12 cellular contexts compared by ENCODE assay signal in the genomic region with DNA sequence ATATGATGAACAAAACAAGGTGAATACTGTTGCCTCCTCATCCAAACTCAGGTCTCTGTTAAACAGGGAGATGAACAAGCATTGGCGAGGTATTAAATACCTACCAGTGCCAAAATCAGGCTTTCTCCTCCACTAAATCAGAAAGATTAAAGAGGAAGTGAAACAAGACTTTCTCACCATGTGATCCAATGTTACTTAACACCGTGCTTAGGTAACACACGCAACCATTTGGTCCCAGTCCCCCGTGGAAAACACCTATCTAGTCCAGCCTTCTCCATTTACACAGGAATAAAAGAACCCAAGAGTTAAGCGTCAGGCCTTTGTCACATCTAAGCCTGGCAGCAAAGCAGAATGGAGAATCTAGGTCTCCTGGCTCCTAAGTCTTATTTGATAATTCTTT. TPM values are rescaled to one million over a fixed set of nuclear protein-coding genes. Genes with fewer than 3 reads are reported as not detected.
DNase-seq lines count a peak whose midpoint lies in the region; ATAC-seq, FAIRE-seq and TF ChIP-seq lines count a peak whose summit lies in the region.
"Had no signal": no experiment of that assay in that cellular context is flagged by ENCODE, and none has a peak within 500 bp of the region (broad histone marks: within the 10 kb centered on the region; RNA-seq: fewer than 3 reads in every experiment).

No MANE protein-coding gene starts in this region.

- peak; percentile 41 for DNase-seq in GM19239 (ENCODE audit: insufficient read length, low spot score)
- DNase-seq in pons (ENCODE audit: low spot score): peak; percentile 53
- DNase-seq in activated CD8-positive, alpha-beta T cell treated with anti-CD3 and anti-CD28 coated beads, Interleukin-2, amount 10 ng/mL, durations not matched to agents 7 days and 5 days: no peak
- DNase-seq in activated CD8-positive, alpha-beta memory T cell treated with anti-CD3 and anti-CD28 coated beads, Interleukin-2, amount 50 U/mL, for 4 hours: no peak
- DNase-seq in NCI-H1048 (lab: John Stamatoyannopoulos, UW): no peak
- DNase-seq in D721Med (ENCODE audit: insufficient read length, low spot score): no peak
- DNase-seq: aorta, lower lobe of right lung, small intestine had no signal

- H3K36me3 Mint-ChIP-seq in activated CD8-positive, alpha-beta T cell treated with anti-CD3 and anti-CD28 coated beads, Interleukin-2, amount 10 ng/mL, durations not matched to agents 7 days and 5 days (ENCODE audit: low read depth): no peaks in the 10 kb centered on the region
- H3K36me3 Mint-ChIP-seq: WTC11 had no signal

- no peaks in the 10 kb centered on the region for H3K27me3 Mint-ChIP-seq in activated CD8-positive, alpha-beta T cell treated with anti-CD3 and anti-CD28 coated beads, Interleukin-2, amount 10 ng/mL, durations not matched to agents 7 days and 5 days (ENCODE audit: low read depth)

- H3K27ac Mint-ChIP-seq in activated CD8-positive, alpha-beta T cell treated with anti-CD3 and anti-CD28 coated beads, Interleukin-2, amount 10 ng/mL, durations not matched to agents 7 days and 5 days: no peak overlapping the region
- H3K27ac Mint-ChIP-seq: WTC11 had no signal

- CTCF ChIA-PET in activated CD8-positive, alpha-beta T cell treated with anti-CD3 and anti-CD28 coated beads, Interleukin-2, amount 10 ng/mL, durations not matched to agents 7 days and 5 days (lab: Charles Lee): no interaction called here

- TF ChIP-seq CTCF in D721Med (IDR thresholded peaks at IDR 0.05; ENCODE audit: insufficient read depth, missing control alignments): no peak

- no peaks in the 10 kb centered on the region for H3K4me1 Mint-ChIP-seq in activated CD8-positive, alpha-beta T cell treated with anti-CD3 and anti-CD28 coated beads, Interleukin-2, amount 10 ng/mL, durations not matched to agents 7 days and 5 days (ENCODE audit: low read depth)

- FAIRE-seq in GM19239 (lab: Jason Lieb, UNC) (peak; percentile 70), D721Med (lab: Jason Lieb, UNC) (no peak)
- FAIRE-seq: small intestine had no signal

- ATAC-seq in HG02763 (IDR thresholded peaks at IDR 0.05; ENCODE audit: unreplicated experiment) (peak; percentile 87), HG03575 (IDR thresholded peaks at IDR 0.05; ENCODE audit: extremely low read depth, insufficient number of reproducible peaks, low FRiP score, unreplicated experiment) (peak; percentile 84)
- ATAC-seq in activated CD8-positive, alpha-beta T cell treated with anti-CD3 and anti-CD28 coated beads, Interleukin-2, amount 10 ng/mL, durations not matched to agents 7 days and 5 days: no peak
- ATAC-seq: lower lobe of right lung, WTC11 had no signal

- H3K4me3 Mint-ChIP-seq in activated CD8-positive, alpha-beta T cell treated with anti-CD3 and anti-CD28 coated beads, Interleukin-2, amount 10 ng/mL, durations not matched to agents 7 days and 5 days: no peak overlapping the region
- H3K4me3 Mint-ChIP-seq: WTC11 had no signal

- POLR2A ChIA-PET in activated CD8-positive, alpha-beta T cell treated with anti-CD3 and anti-CD28 coated beads, Interleukin-2, amount 10 ng/mL, durations not matched to agents 7 days and 5 days (lab: Charles Lee): no interaction called here

- H3K9me3 Mint-ChIP-seq in activated CD8-positive, alpha-beta T cell treated with anti-CD3 and anti-CD28 coated beads, Interleukin-2, amount 10 ng/mL, durations not matched to agents 7 days and 5 days (ENCODE audit: insufficient read depth): no peaks in the 10 kb centered on the region
- H3K9me3 Mint-ChIP-seq: WTC11 had no signal

RNA-seq across cellular contexts. Expression of gene TENM4, which starts 34.5 kb away (rescaled TPM):
- not detected for total RNA-seq in activated CD8-positive, alpha-beta T cell treated with anti-CD3 and anti-CD28 coated beads, Interleukin-2, amount 10 ng/mL, durations not matched to agents 7 days and 5 days

Comparison
In these comparisons a context has a peak if more than half of its experiments do, and no peak if none do; other contexts are left out.
1. DNase-seq: peak in GM19239 (single experiment) and pons (single experiment); none in activated CD8-positive, alpha-beta T cell treated with anti-CD3 and anti-CD28 coated beads, Interleukin-2, amount 10 ng/mL, durations not matched to agents 7 days and 5 days (single experiment), activated CD8-positive, alpha-beta memory T cell treated with anti-CD3 and anti-CD28 coated beads, Interleukin-2, amount 50 U/mL, for 4 hours (single experiment), NCI-H1048 (single experiment) and D721Med (single experiment).